1 cellular context compared by ENCODE assay signal in the genomic region with DNA sequence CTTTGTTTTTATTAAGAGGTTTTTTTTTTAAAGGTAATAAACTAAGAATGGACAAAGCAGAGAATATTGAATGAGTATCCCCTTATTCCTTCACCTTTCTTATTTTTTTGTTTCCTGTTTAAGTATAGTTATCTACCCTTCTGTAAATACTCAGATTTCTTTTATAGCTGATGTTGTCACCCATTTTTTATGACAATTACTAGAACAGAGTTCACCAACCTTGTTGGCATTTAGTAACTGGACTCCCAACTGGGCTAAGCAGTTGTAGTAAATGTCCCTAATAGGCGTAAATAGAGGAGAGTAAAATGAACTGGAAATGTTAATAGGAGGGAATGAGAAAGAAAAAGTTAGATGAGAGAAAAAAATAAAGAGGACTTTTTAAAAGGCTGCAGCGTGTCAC.
TF ChIP-seq lines count a peak whose summit lies in the region.

No MANE protein-coding gene starts in this region.

TF ChIP-seq in GM23338, 12 proteins besides CTCF, POLR2A, EP300 and RAD21 (continued from another document):
- TF ChIP-seq NANOG (IDR thresholded peaks at IDR 0.05; ENCODE audit: borderline replicate concordance): no peak
- TF ChIP-seq POLR2AphosphoS5 (IDR thresholded peaks at IDR 0.05; ENCODE audit: low read depth): no peak
